11 cellular contexts compared by ENCODE assay signal in the genomic region with DNA sequence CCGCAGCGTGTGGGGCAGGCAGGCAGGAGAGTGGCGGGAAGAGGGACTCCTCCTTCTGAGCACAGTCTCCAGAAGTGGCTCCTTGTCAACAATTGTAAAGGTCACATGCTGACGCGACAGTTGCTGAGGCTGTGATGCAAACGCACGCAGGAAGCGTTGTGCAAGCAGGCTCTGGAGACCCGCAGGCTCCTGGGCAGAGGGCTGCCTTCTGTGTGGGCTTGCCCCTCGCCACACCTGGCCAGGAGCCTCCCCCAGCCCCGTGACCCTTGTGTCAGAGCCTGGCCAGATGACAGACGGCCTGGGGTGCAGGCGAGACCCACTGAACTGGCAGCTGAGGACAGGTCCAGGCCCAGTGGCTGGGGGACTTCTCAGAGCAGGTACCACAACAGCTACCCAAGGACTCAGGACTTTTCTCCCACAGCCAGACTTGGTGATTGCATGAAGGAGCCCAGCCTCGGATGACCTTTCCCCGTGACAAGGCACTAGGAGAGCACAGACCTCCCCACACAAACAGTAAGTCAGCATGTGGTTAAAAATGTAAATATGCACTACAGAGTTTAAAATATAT.
DNase-seq lines count a peak whose midpoint lies in the region; ATAC-seq and TF ChIP-seq lines count a peak whose summit lies in the region.
"Had no signal": no experiment of that assay in that cellular context is flagged by ENCODE, and none has a peak within 500 bp of the region (broad histone marks: within the 10 kb centered on the region; RNA-seq: fewer than 3 reads in every experiment).

No MANE protein-coding gene starts in this region.

- H3K27me3 ChIP-seq in esophagus (ENCODE audit: control insufficient read depth in 1 of 2, insufficient read depth in 2 of 2, low read length in 2 of 2) (no peaks in the 10 kb centered on the region), vagina (no peaks in the 10 kb centered on the region)

- ATAC-seq in HG03175 (IDR thresholded peaks at IDR 0.05; ENCODE audit: unreplicated experiment), result no peak
- no peak for ATAC-seq in GM18517 (IDR thresholded peaks at IDR 0.05; ENCODE audit: unreplicated experiment)
- ATAC-seq: GM12878, HCT116 had no signal

- H3K9me3 Mint-ChIP-seq in activated T-cell treated with anti-CD3 and anti-CD28 coated beads, Interleukin-2, amount 50 U/mL, for 24 hours, result no peaks in the 10 kb centered on the region

- H3K27ac ChIP-seq in esophagus (ENCODE audit: low read depth in 2 of 2, low read length in 1 of 2) (peak overlapping the region; percentile 86 to 98), vagina (peak overlapping the region; percentile 46)

- H3K36me3 ChIP-seq in esophagus (ENCODE audit: control insufficient read depth in 2 of 2, insufficient read depth in 2 of 2, low read length in 1 of 2), result no peaks in the 10 kb centered on the region
- no peaks in the 10 kb centered on the region for H3K36me3 ChIP-seq in vagina

- H3K4me1 ChIP-seq in esophagus (ENCODE audit: control insufficient read depth in 2 of 2, insufficient read depth in 2 of 2, low read length in 1 of 2) (peaks cover 3 to 19% of the 10 kb centered on the region in 2 donors), vagina (peaks cover 38% of the 10 kb centered on the region)

- intact Hi-C loops in vagina (cut with DNase I), result no loop called here

- no peak overlapping the region for H3K4me3 ChIP-seq in esophagus (ENCODE audit: low read depth in 1 of 2, low read length in 2 of 2)
- no peak overlapping the region for H3K4me3 ChIP-seq in vagina
- H3K4me3 ChIP-seq: GM12878 had no signal

- peak; percentile 17 for DNase-seq in activated CD8-positive, alpha-beta memory T cell treated with anti-CD3 and anti-CD28 coated beads, Interleukin-2, amount 50 U/mL, for 4 hours
- DNase-seq in activated CD8-positive, alpha-beta memory T cell treated with anti-CD3 and anti-CD28 coated beads for 24 hours, result no peak
- DNase-seq in mucosa of gallbladder (ENCODE audit: low spot score), result peak; percentile 50
- no peak for DNase-seq in vagina (ENCODE audit: extremely low spot score in 2 of 2)
- DNase-seq in activated T-cell treated with anti-CD3 and anti-CD28 coated beads, Interleukin-2, amount 50 U/mL, for 24 hours, result no peak
- DNase-seq: activated CD4-positive, alpha-beta T cell treated with anti-CD3 and anti-CD28 coated beads for 4 hours had no signal

- no peak for TF ChIP-seq POLR2A in vagina (IDR thresholded peaks at IDR 0.05)

- H3K9me3 ChIP-seq in esophagus (ENCODE audit: control insufficient read depth in 2 of 2, insufficient read depth in 1 of 2, low read depth in 1 of 2, low read length in 1 of 2), result no peaks in the 10 kb centered on the region
- no peaks in the 10 kb centered on the region for H3K9me3 ChIP-seq in vagina

- H3K27me3 Mint-ChIP-seq in activated T-cell treated with anti-CD3 and anti-CD28 coated beads, Interleukin-2, amount 50 U/mL, for 24 hours, result no peaks in the 10 kb centered on the region

- H3K4me3 Mint-ChIP-seq in activated T-cell treated with anti-CD3 and anti-CD28 coated beads, Interleukin-2, amount 50 U/mL, for 24 hours, result no peak overlapping the region

- no peaks in the 10 kb centered on the region for H3K4me1 Mint-ChIP-seq in activated T-cell treated with anti-CD3 and anti-CD28 coated beads, Interleukin-2, amount 50 U/mL, for 24 hours (ENCODE audit: low read depth)

- TF ChIP-seq CTCF in vagina (IDR thresholded peaks at IDR 0.05), result no peak

- WGBS in esophagus, 2 donors, result 63% methylated on average over 15 of the region's 15 CpGs

- no peaks in the 10 kb centered on the region for H3K36me3 Mint-ChIP-seq in activated T-cell treated with anti-CD3 and anti-CD28 coated beads, Interleukin-2, amount 50 U/mL, for 24 hours (ENCODE audit: low read depth)

- H3K27ac Mint-ChIP-seq in activated T-cell treated with anti-CD3 and anti-CD28 coated beads, Interleukin-2, amount 50 U/mL, for 24 hours, result no peak overlapping the region

Comparison
In these comparisons a context has a peak if more than half of its experiments do, and no peak if none do; other contexts are left out.
1. DNase-seq: peak in activated CD8-positive, alpha-beta memory T cell treated with anti-CD3 and anti-CD28 coated beads, Interleukin-2, amount 50 U/mL, for 4 hours (single experiment) and mucosa of gallbladder (single experiment); none in activated CD8-positive, alpha-beta memory T cell treated with anti-CD3 and anti-CD28 coated beads for 24 hours (single experiment), vagina (0 of 2) and activated T-cell treated with anti-CD3 and anti-CD28 coated beads, Interleukin-2, amount 50 U/mL, for 24 hours (single experiment).